In genomic region chr12:115384391-115384790, GRCh38 we compare ENCODE assay signal across 19 cellular contexts.
"Had no signal": no experiment of that assay in that cellular context is flagged by ENCODE, and none has a peak within 500 bp of the region (broad histone marks: within the 10 kb centered on the region; RNA-seq: fewer than 3 reads in every experiment).

No MANE protein-coding gene starts in this region.

- H3K27ac ChIP-seq: body of pancreas, heart left ventricle, parathyroid adenoma, tibial artery, uterus, VCaP had no signal

- H2AFZ ChIP-seq: parathyroid adenoma had no signal

- H3K4me1 ChIP-seq: body of pancreas, heart left ventricle, parathyroid adenoma, tibial artery, uterus had no signal

- H3K79me2 ChIP-seq: parathyroid adenoma had no signal

- H3K4me3 ChIP-seq: body of pancreas, heart left ventricle, tibial artery, uterus had no signal

- H3K36me3 ChIP-seq: heart left ventricle, tibial artery, uterus had no signal

- H3K27me3 ChIP-seq: body of pancreas, tibial artery, uterus had no signal

- DNase-seq: activated CD4-positive, alpha-beta T cell treated with anti-CD3 and anti-CD28 coated beads, Interleukin-2, amount 10 ng/mL, durations not matched to agents 7 days and 5 days; activated CD8-positive, alpha-beta memory T cell treated with anti-CD3 and anti-CD28 coated beads, Interleukin-2, amount 10 ng/mL, durations not matched to agents 7 days and 5 days; activated CD8-positive, alpha-beta T cell treated with anti-CD3 and anti-CD28 coated beads for 36 hours; activated gamma-delta T cell treated with Interleukin-2 at 50 U/mL for 16 hours; activated T-cell treated with anti-CD3 and anti-CD28 coated beads for 4 hours; effector CD4-positive, alpha-beta T cell; left colon; mesenchymal stem cell; naive B cell; nucleus accumbens; stimulated activated CD4-positive, alpha-beta T cell treated with anti-CD3 and anti-CD28 coated beads, Interleukin-1b, Interleukin-23, amount 100 ng/mL, for 48 hours; tibial artery; uterus had no signal

- H3K9ac ChIP-seq: parathyroid adenoma had no signal

- ATAC-seq: activated CD4-positive, CD25-positive, alpha-beta regulatory T cell treated with anti-CD3 and anti-CD28 coated beads, Interleukin-2, amount 50 U/mL, for 24 hours; activated CD8-positive, alpha-beta memory T cell treated with anti-CD3 and anti-CD28 coated beads, Interleukin-2, amount 10 ng/mL, durations not matched to agents 7 days and 5 days; activated CD8-positive, alpha-beta T cell treated with anti-CD3 and anti-CD28 coated beads for 36 hours; body of pancreas; left colon; right cardiac atrium had no signal

- H3K9me3 ChIP-seq: body of pancreas, heart left ventricle, tibial artery, uterus had no signal
